Comparison of ENCODE assay signal across 22 cellular contexts in genomic region chr7:88328787-88329186, GRCh38. TPM values are rescaled to one million over a fixed set of nuclear protein-coding genes. Genes with fewer than 3 reads are reported as not detected.
A peak's percentile ranks its signal among the peaks of the same experiment; 100 is the strongest.
DNase-seq lines count a peak whose midpoint lies in the region; ATAC-seq, FAIRE-seq and TF ChIP-seq lines count a peak whose summit lies in the region.
"Had no signal": no experiment of that assay in that cellular context is flagged by ENCODE, and none has a peak within 500 bp of the region (broad histone marks: within the 10 kb centered on the region; RNA-seq: fewer than 3 reads in every experiment).

No MANE protein-coding gene starts in this region.

- no peak overlapping the region for H3K4me2 ChIP-seq in smooth muscle cell

- H3K27ac ChIP-seq in pancreas (no peak overlapping the region), smooth muscle cell (ENCODE audit: low read depth) (no peak overlapping the region)
- H3K27ac ChIP-seq: ascending aorta, C4-2B, parathyroid adenoma, sigmoid colon had no signal

- H3K4me3 ChIP-seq in pancreas (no peak overlapping the region), smooth muscle cell (no peak overlapping the region)
- H3K4me3 ChIP-seq: ascending aorta, left lung, sigmoid colon had no signal

- H3K36me3 ChIP-seq in pancreas (no peaks in the 10 kb centered on the region), smooth muscle cell (ENCODE audit: low read depth) (no peaks in the 10 kb centered on the region)
- H3K36me3 ChIP-seq: ascending aorta, left lung, sigmoid colon had no signal

- intact Hi-C loops in pancreas (cut with DNase I) = no loop called here

- no peaks in the 10 kb centered on the region for H4K20me1 ChIP-seq in smooth muscle cell (ENCODE audit: low read depth)

- TF ChIP-seq CTCF in pancreas (IDR thresholded peaks at IDR 0.05) (no peak), smooth muscle cell (IDR thresholded peaks at IDR 0.05; ENCODE audit: borderline replicate concordance, insufficient read depth, poor library complexity, severe bottlenecking) (no peak)

- H3K9me3 ChIP-seq in pancreas = no peaks in the 10 kb centered on the region
- no peaks in the 10 kb centered on the region for H3K9me3 ChIP-seq in smooth muscle cell (replicated peaks; ENCODE audit: low read depth)
- H3K9me3 ChIP-seq: ascending aorta, left lung, sigmoid colon had no signal

- no peak for FAIRE-seq in pancreas (lab: Jason Lieb, UNC)

- H3K27me3 ChIP-seq in pancreas (no peaks in the 10 kb centered on the region), smooth muscle cell (ENCODE audit: low read depth) (no peaks in the 10 kb centered on the region)
- H3K27me3 ChIP-seq: ascending aorta, left lung, sigmoid colon had no signal

- H3K79me2 ChIP-seq in smooth muscle cell (ENCODE audit: low read depth) = no peaks in the 10 kb centered on the region
- H3K79me2 ChIP-seq: parathyroid adenoma had no signal

- ATAC-seq in HG03159 (IDR thresholded peaks at IDR 0.05; ENCODE audit: unreplicated experiment) (peak; percentile 54), pancreas (no peak)
- ATAC-seq: activated naive CD4-positive, alpha-beta T cell treated with anti-CD3 and anti-CD28 coated beads, Interleukin-2, amount 50 U/mL, for 72 hours; left lung; natural killer cell; PC-3 had no signal

- no peaks in the 10 kb centered on the region for H3F3A ChIP-seq in smooth muscle cell (ENCODE audit: low read depth)

- no peak overlapping the region for H2AFZ ChIP-seq in smooth muscle cell (ENCODE audit: low read depth)
- H2AFZ ChIP-seq: parathyroid adenoma had no signal

- no peaks in the 10 kb centered on the region for H3K4me1 ChIP-seq in pancreas
- no peaks in the 10 kb centered on the region for H3K4me1 ChIP-seq in smooth muscle cell (ENCODE audit: low read depth)
- H3K4me1 ChIP-seq: ascending aorta, parathyroid adenoma, sigmoid colon had no signal

- DNase-seq in CD1c-positive myeloid dendritic cell (ENCODE audit: extremely low spot score) (peak; percentile 56), NOMO-1 treated with dmso at 0.1 percent for 144 hours (lab: John Stamatoyannopoulos, UW; ENCODE audit: unreplicated experiment) (peak; percentile 83), kidney tubule cell (ENCODE audit: low spot score) (peak; percentile 50), pancreas (no peak), NCI-H1417 (lab: John Stamatoyannopoulos, UW) (no peak), smooth muscle cell (lab: John Stamatoyannopoulos, UW; ENCODE audit: unreplicated experiment) (no peak)
- no peak for DNase-seq in activated CD8-positive, alpha-beta memory T cell treated with anti-CD3 and anti-CD28 coated beads, Interleukin-2, amount 50 U/mL, for 48 hours
- DNase-seq: ACHN; activated CD4-positive, alpha-beta T cell treated with anti-CD3 and anti-CD28 coated beads, Interleukin-2, amount 10 ng/mL, durations not matched to agents 7 days and 5 days; left lung; natural killer cell; NCI-H2171 treated with DMSO at 0.1 percent for 48 hours; NCI-H526 treated with DMSO at 0.1 percent for 48 hours; PC-3; SHP77; sigmoid colon had no signal

- no peak overlapping the region for H3K9ac ChIP-seq in smooth muscle cell (ENCODE audit: low read depth)
- H3K9ac ChIP-seq: parathyroid adenoma had no signal

RNA-seq across cellular contexts. Expression of gene STEAP4, which starts 22.1 kb away (rescaled TPM):
- total RNA-seq in pancreas (10 to 100 TPM in 3 of 6 donors, 1 to 10 TPM in 3; 4.2 to 15.0 (median 11.0) TPM), smooth muscle cell (0.18 and 0.54 TPM in 2 replicates)
- polyA plus RNA-seq in pancreas (1 to 10 TPM; 3.2 to 4.2 TPM), smooth muscle cell (0.08 TPM in 1 of 2 replicates, not detected in the other)
- total RNA-seq: activated CD4-positive, alpha-beta T cell treated with anti-CD3 and anti-CD28 coated beads, Interleukin-2, amount 10 ng/mL, durations not matched to agents 7 days and 5 days; activated naive CD4-positive, alpha-beta T cell treated with anti-CD3 and anti-CD28 coated beads, Interleukin-2, amount 50 U/mL, for 72 hours; T-helper 1 cell treated with Interleukin-12 subunit alpha and Interleukin-12 subunit beta and Interleukin-4 antibody, amounts not matched to agents 30 ng/mL and 1 ng/mL, for 36 hours had no signal

Comparison
In these comparisons a context has a peak if more than half of its experiments do, and no peak if none do; other contexts are left out.
1. DNase-seq: peak in CD1c-positive myeloid dendritic cell (single experiment), NOMO-1 treated with dmso at 0.1 percent for 144 hours (single experiment) and kidney tubule cell (single experiment); none in pancreas (0 of 6), activated CD8-positive, alpha-beta memory T cell treated with anti-CD3 and anti-CD28 coated beads, Interleukin-2, amount 50 U/mL, for 48 hours (single experiment), NCI-H1417 (0 of 3) and smooth muscle cell (single experiment).